In the genomic region with DNA sequence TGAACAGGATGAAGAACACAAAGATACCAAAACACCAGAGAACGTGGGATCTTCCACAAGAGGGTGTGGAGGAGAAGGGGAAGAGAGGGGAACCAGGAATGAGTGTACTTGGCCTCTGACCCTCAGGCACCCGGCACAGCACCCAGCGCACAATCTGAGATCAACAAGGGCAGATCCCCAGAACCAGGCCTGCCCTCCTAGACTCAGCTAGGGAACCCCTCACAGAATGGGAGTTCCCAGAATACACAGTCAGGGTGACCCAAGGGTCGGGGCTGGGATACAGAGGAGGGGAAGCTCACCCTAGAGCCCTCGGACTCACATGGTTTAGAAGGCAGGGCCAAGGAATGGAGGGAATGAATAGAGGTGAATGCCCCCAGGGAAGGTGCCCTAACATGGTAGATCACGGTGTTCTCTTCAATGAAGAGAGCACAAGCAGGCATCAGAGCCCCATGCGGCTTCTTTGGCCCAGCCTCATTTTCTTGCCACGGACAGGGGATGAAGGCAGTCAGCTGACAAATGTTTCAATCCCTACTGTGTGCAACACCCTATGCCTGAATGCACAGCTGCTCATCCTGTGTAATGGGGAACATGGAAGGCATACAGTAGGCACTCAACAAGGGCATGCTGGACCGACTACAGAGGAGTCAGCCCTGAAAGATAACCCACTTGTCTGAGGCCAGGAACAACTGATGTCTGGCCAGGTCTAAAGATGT, we compare ENCODE assay signal across 13 cellular contexts. TPM values are rescaled to one million over a fixed set of nuclear protein-coding genes. Genes with fewer than 3 reads are reported as not detected.
DNase-seq lines count a peak whose midpoint lies in the region; ATAC-seq and TF ChIP-seq lines count a peak whose summit lies in the region.
"Had no signal": no experiment of that assay in that cellular context is flagged by ENCODE, and none has a peak within 500 bp of the region (broad histone marks: within the 10 kb centered on the region; RNA-seq: fewer than 3 reads in every experiment).

No MANE protein-coding gene starts in this region.

- no peak overlapping the region for H3K9ac ChIP-seq in neural progenitor cell

- H3K27me3 ChIP-seq in cardiac muscle cell (no peaks in the 10 kb centered on the region), heart left ventricle (no peaks in the 10 kb centered on the region), neural progenitor cell (peaks cover 40% of the 10 kb centered on the region)
- H3K27me3 ChIP-seq: BE2C, SJSA1 had no signal

- H3K4me3 ChIP-seq in cardiac muscle cell (no peak overlapping the region), heart left ventricle (no peak overlapping the region), neural progenitor cell (no peak overlapping the region)
- H3K4me3 ChIP-seq: SJSA1 had no signal

- H3K9me3 Mint-ChIP-seq in activated naive CD8-positive, alpha-beta T cell treated with anti-CD3 and anti-CD28 coated beads for 36 hours: no peaks in the 10 kb centered on the region
- H3K9me3 Mint-ChIP-seq in neural progenitor cell: no peaks in the 10 kb centered on the region

- H2AFZ ChIP-seq in neural progenitor cell (replicated peaks): no peak overlapping the region

- no peaks in the 10 kb centered on the region for H3K9me3 ChIP-seq in cardiac muscle cell (ENCODE audit: low read depth)
- no peaks in the 10 kb centered on the region for H3K9me3 ChIP-seq in heart left ventricle
- H3K9me3 ChIP-seq in neural progenitor cell (ENCODE audit: low read depth): no peaks in the 10 kb centered on the region
- H3K9me3 ChIP-seq: BE2C, SJSA1 had no signal

- peaks cover 58% of the 10 kb centered on the region for H3K4me1 Mint-ChIP-seq in activated naive CD8-positive, alpha-beta T cell treated with anti-CD3 and anti-CD28 coated beads for 36 hours
- H3K4me1 Mint-ChIP-seq in neural progenitor cell: peaks cover 94% of the 10 kb centered on the region

- no peak for DNase-seq in cardiac muscle cell (ENCODE audit: low read depth in 1 of 2, low spot score in 1 of 2)
- no peak for DNase-seq in heart left ventricle
- no peak for DNase-seq in activated naive CD8-positive, alpha-beta T cell treated with anti-CD3 and anti-CD28 coated beads for 36 hours
- DNase-seq in neural progenitor cell (ENCODE audit: low spot score): no peak
- DNase-seq in LoVo (ENCODE audit: low spot score): no peak
- no peak for DNase-seq in A172 (ENCODE audit: low spot score)
- DNase-seq: activated CD4-positive, alpha-beta T cell treated with anti-CD3 and anti-CD28 coated beads, Interleukin-2, amount 50 U/mL, for 4 hours; aorta; BE2C; NCI-H510A had no signal

- H3K4me2 ChIP-seq in neural progenitor cell: no peak overlapping the region

- TF ChIP-seq CTCF in cardiac muscle cell (IDR thresholded peaks at IDR 0.05; ENCODE audit: low read depth, low read length) (no peak), heart left ventricle (IDR thresholded peaks at IDR 0.05) (no peak), neural progenitor cell (IDR thresholded peaks at IDR 0.05) (no peak)

- peaks cover 39% of the 10 kb centered on the region for H3F3A ChIP-seq in neural progenitor cell (ENCODE audit: low read depth)

- peak overlapping the region; percentile 99 for H3K27ac Mint-ChIP-seq in activated naive CD8-positive, alpha-beta T cell treated with anti-CD3 and anti-CD28 coated beads for 36 hours
- no peak overlapping the region for H3K27ac Mint-ChIP-seq in neural progenitor cell

- H3K36me3 Mint-ChIP-seq in activated naive CD8-positive, alpha-beta T cell treated with anti-CD3 and anti-CD28 coated beads for 36 hours: peaks cover 2% of the 10 kb centered on the region
- peaks cover 27% of the 10 kb centered on the region for H3K36me3 Mint-ChIP-seq in neural progenitor cell

- no peaks in the 10 kb centered on the region for H3K27me3 Mint-ChIP-seq in activated naive CD8-positive, alpha-beta T cell treated with anti-CD3 and anti-CD28 coated beads for 36 hours
- H3K27me3 Mint-ChIP-seq in neural progenitor cell (ENCODE audit: insufficient read depth, low read depth): peaks cover 13% of the 10 kb centered on the region

- H3K36me3 ChIP-seq in cardiac muscle cell: no peaks in the 10 kb centered on the region
- peaks cover 0 to 14% (median 6%) of the 10 kb centered on the region in 9 donors for H3K36me3 ChIP-seq in heart left ventricle
- no peaks in the 10 kb centered on the region for H3K36me3 ChIP-seq in neural progenitor cell
- H3K36me3 ChIP-seq: BE2C had no signal

- intact Hi-C loops in heart left ventricle (cut with DNase I): loop anchor here in 1 of 10 donors (2.0 kb wide), 1 partner anchor 15 kb away; no protein-coding TSS in a partner anchor

- ATAC-seq in heart left ventricle: no peak
- no peak for ATAC-seq in GM21360 (IDR thresholded peaks at IDR 0.05; ENCODE audit: unreplicated experiment)
- ATAC-seq in GM21515 (IDR thresholded peaks at IDR 0.05; ENCODE audit: unreplicated experiment): no peak

- TF ChIP-seq POLR2A in heart left ventricle (IDR thresholded peaks at IDR 0.05): no peak

- peak overlapping the region; percentile 37 for H3K4me3 Mint-ChIP-seq in activated naive CD8-positive, alpha-beta T cell treated with anti-CD3 and anti-CD28 coated beads for 36 hours
- peak overlapping the region; percentile 69 for H3K4me3 Mint-ChIP-seq in neural progenitor cell

- H3K79me2 ChIP-seq in neural progenitor cell (ENCODE audit: low read depth): no peaks in the 10 kb centered on the region

- peaks cover 70% of the 10 kb centered on the region for H4K20me1 ChIP-seq in neural progenitor cell (ENCODE audit: low read depth)

- H3K27ac ChIP-seq in cardiac muscle cell: peak overlapping the region; percentile 53
- H3K27ac ChIP-seq in heart left ventricle: peak overlapping the region in 3 of 12 donors; percentile 17 to 56 (median 32)
- H3K27ac ChIP-seq in neural progenitor cell: no peak overlapping the region

- 54 to 79% (median 67%) methylated on average over 8 to 9 of the region's 9 CpGs for WGBS in heart left ventricle, 4 donors

- H3K4me1 ChIP-seq in cardiac muscle cell (ENCODE audit: low read depth) (peaks cover 71% of the 10 kb centered on the region), heart left ventricle (peaks cover 17 to 84% (median 71%) of the 10 kb centered on the region in 12 donors), neural progenitor cell (peaks cover 60% of the 10 kb centered on the region)

RNA-seq across cellular contexts. Expression of a gene that starts 13.1 kb away (rescaled TPM):
- total RNA-seq in cardiac muscle cell (29.8 and 56.1 TPM in 2 replicates), heart left ventricle (10 to 100 TPM in 2 of 9 donors, 1 to 10 TPM in 7; 1.2 to 12.9 (median 3.5) TPM), neural progenitor cell (ENCODE audit: low replicate concordance) (8.0 and 12.1 TPM in 2 replicates)
- polyA plus RNA-seq in cardiac muscle cell (8.1 and 26.0 TPM in 2 replicates), heart left ventricle (1 to 10 TPM; 2.5 to 2.9 TPM)
- total RNA-seq in activated naive CD8-positive, alpha-beta T cell treated with anti-CD3 and anti-CD28 coated beads for 36 hours: 1 to 10 TPM; 5.1 to 5.4 TPM
- 0.83 and 1.8 TPM in 2 replicates for total RNA-seq in A172 (2014; rRNA removed; shearing (Covaris generic))

RNA-seq across cellular contexts. Expression of a gene that starts 56.6 kb away (rescaled TPM):
- total RNA-seq in cardiac muscle cell: 691 and 719 TPM in 2 replicates
- 1,163 and 1,525 TPM in 2 replicates for polyA plus RNA-seq in cardiac muscle cell
- total RNA-seq in heart left ventricle: 100 to 1,000 TPM; 189 to 446 (median 218) TPM
- polyA plus RNA-seq in heart left ventricle: 100 to 1,000 TPM; 379 to 702 TPM
- total RNA-seq in activated naive CD8-positive, alpha-beta T cell treated with anti-CD3 and anti-CD28 coated beads for 36 hours: 100 to 1,000 TPM; 161 to 169 TPM
- 250 and 461 TPM in 2 replicates for total RNA-seq in neural progenitor cell (ENCODE audit: low replicate concordance)
- total RNA-seq in A172 (2014; rRNA removed; shearing (Covaris generic)): 337 and 421 TPM in 2 replicates
